ENCODE assay signal across 2 cellular contexts in genomic region chr16:56448005-56448404, GRCh38.
TF ChIP-seq lines count a peak whose summit lies in the region.

No MANE protein-coding gene starts in this region.

TF ChIP-seq in A549, 52 proteins besides CTCF, POLR2A, EP300 and RAD21:
- TF ChIP-seq ESRRA (IDR thresholded peaks at IDR 0.05; ENCODE audit: borderline replicate concordance, low read length) (no peak), MYC (IDR thresholded peaks at IDR 0.05; ENCODE audit: borderline replicate concordance, low read length) (no peak), TFCP2L1 (CRISPR knock-in tag; IDR thresholded peaks at IDR 0.05) (no peak), BCL3 (IDR thresholded peaks at IDR 0.05) (no peak), CEBPB (IDR thresholded peaks at IDR 0.05) (no peak), ZNF302 (CRISPR knock-in tag; IDR thresholded peaks at IDR 0.05) (no peak), HEYL (CRISPR knock-in tag; IDR thresholded peaks at IDR 0.05) (no peak), HES2 (IDR thresholded peaks at IDR 0.05) (no peak), ZSCAN20 (CRISPR knock-in tag; IDR thresholded peaks at IDR 0.05) (no peak), CBX2 (IDR thresholded peaks at IDR 0.05; ENCODE audit: borderline replicate concordance, low read depth) (no peak), POLR2AphosphoS2 (conservative IDR thresholded peaks at IDR 0.05; ENCODE audit: low read length) (no peak), HDAC2 (IDR thresholded peaks at IDR 0.05) (no peak)
TF ChIP-seq in A549: peak in this region for 0.

TF ChIP-seq in endothelial cell of umbilical vein, 7 proteins besides CTCF, POLR2A, EP300 and RAD21:
- TF ChIP-seq GATA2 (IDR thresholded peaks at IDR 0.05; ENCODE audit: insufficient read depth, insufficient read length, low read depth, low read length) (no peak), MAX (IDR thresholded peaks at IDR 0.05; ENCODE audit: insufficient read depth, insufficient read length) (no peak), MYC (IDR thresholded peaks at IDR 0.05; ENCODE audit: low read depth, low read length) (no peak), JUN (IDR thresholded peaks at IDR 0.05; ENCODE audit: borderline replicate concordance, insufficient read depth, insufficient read length, low read depth) (no peak), FOS (IDR thresholded peaks at IDR 0.05; ENCODE audit: borderline replicate concordance, insufficient read depth, low read length) (no peak), POLR2AphosphoS5 (IDR thresholded peaks at IDR 0.05; ENCODE audit: insufficient read depth, low read depth, low read length) (no peak), EZH2 (IDR thresholded peaks at IDR 0.05; ENCODE audit: borderline replicate concordance, low read depth, low read length, severe bottlenecking) (no peak)
